Comparison of ENCODE assay signal across 19 cellular contexts in genomic region chr1:117843791-117844190, GRCh38.
"Had no signal": no experiment of that assay in that cellular context is flagged by ENCODE, and none has a peak within 500 bp of the region (broad histone marks: within the 10 kb centered on the region; RNA-seq: fewer than 3 reads in every experiment).

No MANE protein-coding gene starts in this region.

- H3K27ac ChIP-seq: gastrocnemius medialis, heart right ventricle, skin epidermis, stomach, thoracic aorta had no signal

- H3K4me1 Mint-ChIP-seq: naive thymus-derived CD4-positive, alpha-beta T cell; nephron progenitor cell; stimulated activated naive B cell treated with anti-CD40 and anti-IgM and Interleukin-4, amounts not matched to agents 10 μg/mL and 1 μg/mL and 100 μg/mL, for 72 hours had no signal

- ATAC-seq: gastrocnemius medialis; heart right ventricle; left lobe of liver; naive thymus-derived CD4-positive, alpha-beta T cell; sciatic nerve; stimulated activated naive B cell treated with anti-CD40 and anti-IgM and Interleukin-4, amounts not matched to agents 10 μg/mL and 1 μg/mL and 100 μg/mL, for 72 hours had no signal

- H3K9me3 ChIP-seq: gastrocnemius medialis had no signal

- H3K27me3 ChIP-seq: gastrocnemius medialis, heart right ventricle, stomach had no signal

- H3K4me3 ChIP-seq: gastrocnemius medialis, heart right ventricle, skin epidermis, stomach, thoracic aorta had no signal

- H3K4me3 Mint-ChIP-seq: dendritic cell treated with granulocyte-macrophage colony-stimulating factor and Interleukin-4, amounts not matched to agents 40 ng/mL and 50 ng/mL, for 4 days; naive thymus-derived CD4-positive, alpha-beta T cell; nephron progenitor cell; stimulated activated naive B cell treated with anti-CD40 and anti-IgM and Interleukin-4, amounts not matched to agents 10 μg/mL and 1 μg/mL and 100 μg/mL, for 72 hours had no signal

- H3K27ac Mint-ChIP-seq: dendritic cell treated with granulocyte-macrophage colony-stimulating factor and Interleukin-4, amounts not matched to agents 40 ng/mL and 50 ng/mL, for 4 days; naive thymus-derived CD4-positive, alpha-beta T cell; nephron progenitor cell; stimulated activated naive B cell treated with anti-CD40 and anti-IgM and Interleukin-4, amounts not matched to agents 10 μg/mL and 1 μg/mL and 100 μg/mL, for 72 hours had no signal

- H3K36me3 ChIP-seq: thoracic aorta had no signal

- H3K27me3 Mint-ChIP-seq: dendritic cell treated with granulocyte-macrophage colony-stimulating factor and Interleukin-4, amounts not matched to agents 40 ng/mL and 50 ng/mL, for 4 days; naive thymus-derived CD4-positive, alpha-beta T cell; stimulated activated naive B cell treated with anti-CD40 and anti-IgM and Interleukin-4, amounts not matched to agents 10 μg/mL and 1 μg/mL and 100 μg/mL, for 72 hours had no signal

- DNase-seq: gastrocnemius medialis; heart right ventricle; hypothalamus; islet precursor cell; mammary epithelial cell; naive thymus-derived CD4-positive, alpha-beta T cell; nephron progenitor cell; posterior cingulate gyrus; stimulated activated CD4-positive, alpha-beta T cell treated with anti-CD3 and anti-CD28 coated beads, Interleukin-2, amount 100 ng/mL, for 24 hours; stimulated activated CD4-positive, alpha-beta T cell treated with anti-CD3 and anti-CD28 coated beads, Interleukin-4, amount 100 ng/mL, for 4 hours; stimulated activated naive B cell treated with anti-CD40 and anti-IgM and Interleukin-4, amounts not matched to agents 10 μg/mL and 1 μg/mL and 100 μg/mL, for 72 hours; stomach; substantia nigra; trophoblast cell had no signal

- H3K4me1 ChIP-seq: gastrocnemius medialis had no signal
